Comparison of ENCODE assay signal across 9 cellular contexts in the genomic region with DNA sequence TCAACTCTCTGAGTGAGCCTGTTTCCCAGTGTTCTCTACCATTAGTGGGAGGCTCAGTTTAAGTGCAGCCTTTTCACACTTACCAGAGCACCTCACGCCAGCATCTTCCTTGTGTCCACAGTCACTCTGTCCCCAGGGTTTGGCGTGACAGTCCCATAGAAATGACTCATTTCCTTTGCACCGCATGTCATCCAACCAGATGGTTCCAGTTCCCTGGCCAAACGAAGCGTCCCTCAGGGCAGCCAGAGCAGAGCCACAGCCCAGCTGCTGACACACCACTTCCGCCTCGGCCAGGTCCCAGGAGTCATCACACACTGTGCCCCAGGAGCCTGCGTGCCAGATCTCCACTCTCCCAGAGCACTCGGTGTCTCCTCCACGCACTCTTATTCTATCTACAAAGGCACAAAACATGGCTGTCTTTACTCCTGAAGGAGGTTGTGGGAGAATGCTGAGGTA.
DNase-seq lines count a peak whose midpoint lies in the region; ATAC-seq, FAIRE-seq and TF ChIP-seq lines count a peak whose summit lies in the region.
"Had no signal": no experiment of that assay in that cellular context is flagged by ENCODE, and none has a peak within 500 bp of the region (broad histone marks: within the 10 kb centered on the region; RNA-seq: fewer than 3 reads in every experiment).

No MANE protein-coding gene starts in this region.

- no peaks in the 10 kb centered on the region for H3K79me2 ChIP-seq in K562 (ENCODE audit: control insufficient read depth, insufficient read depth, low read length)

- no peak for TF ChIP-seq POLR2A in K562 (conservative IDR thresholded peaks at IDR 0.05)

- H4K20me1 ChIP-seq in K562 (replicated peaks; ENCODE audit: control insufficient read depth, insufficient read depth, low read length), result no peaks in the 10 kb centered on the region

- DNase-seq in GM19239 (ENCODE audit: insufficient read length, low spot score) (peak; percentile 1), K562 (ENCODE audit: extremely low read depth in 1 of 4, low spot score in 3 of 4) (peak in 1 of 4 experiments; percentile 33), sciatic nerve (ENCODE audit: low spot score) (no peak), NCI-H2029 (lab: John Stamatoyannopoulos, UW) (no peak)
- DNase-seq in activated naive CD4-positive, alpha-beta T cell treated with anti-CD3 and anti-CD28 coated beads, Interleukin-2, amount 10 ng/mL, durations not matched to agents 7 days and 5 days, result no peak
- no peak for DNase-seq in stimulated activated CD4-positive, alpha-beta T cell treated with anti-CD3 and anti-CD28 coated beads, Interleukin-4, amount 100 ng/mL, for 4 hours
- DNase-seq: central memory CD4-positive, alpha-beta T cell had no signal

- TF ChIP-seq RAD21 in K562 (CRISPR knock-in tag; conservative IDR thresholded peaks at IDR 0.05 in 1 of 2, IDR thresholded peaks at IDR 0.05 in 1 of 2), result no peak

- no peak overlapping the region for H3K4me3 ChIP-seq in K562

- peak; percentile 72 for ATAC-seq in HG03432 (IDR thresholded peaks at IDR 0.05; ENCODE audit: unreplicated experiment)
- ATAC-seq in K562, result peak; percentile 63
- peak; percentile 49 for ATAC-seq in sciatic nerve

- POLR2A ChIA-PET in K562 (lab: Yijun Ruan, JAX), result no interaction called here

- no peak for FAIRE-seq in GM19239 (lab: Jason Lieb, UNC)
- no peak for FAIRE-seq in K562 (lab: Jason Lieb, UNC)

- H3K9ac ChIP-seq in K562 (ENCODE audit: insufficient read depth in 1 of 2, low read depth in 2 of 2, low read length in 2 of 2), result no peak overlapping the region

- no peaks in the 10 kb centered on the region; a peak in 1 of 5 replicates for H3K27me3 ChIP-seq in K562 (ENCODE audit: control insufficient read depth in 2 of 2, insufficient read depth in 2 of 2, low read length in 2 of 2)

- BruUV-seq in K562 (replicated peaks; lab: Mats Ljungman, UMichigan), result no TSS peak

- H3K9me1 ChIP-seq in K562 (ENCODE audit: control insufficient read depth, insufficient read depth, low read length), result no peaks in the 10 kb centered on the region

- H3K27ac ChIP-seq in K562 (ENCODE audit: extremely low read depth, low read depth, low read length), result no peak overlapping the region

- TF ChIP-seq CTCF in K562 (IDR thresholded peaks at IDR 0.05 in 2 of 3, conservative IDR thresholded peaks at IDR 0.05 in 1 of 3; ENCODE audit: insufficient read depth in 2 of 3, low read depth in 1 of 3, low read length in 3 of 3), result no peak

- H3K4me1 Mint-ChIP-seq in activated naive CD4-positive, alpha-beta T cell treated with anti-CD3 and anti-CD28 coated beads, Interleukin-2, amount 10 ng/mL, durations not matched to agents 7 days and 5 days, result no peaks in the 10 kb centered on the region

- no peaks in the 10 kb centered on the region for H3K9me3 Mint-ChIP-seq in activated naive CD4-positive, alpha-beta T cell treated with anti-CD3 and anti-CD28 coated beads, Interleukin-2, amount 10 ng/mL, durations not matched to agents 7 days and 5 days
- H3K9me3 Mint-ChIP-seq: T-helper 1 cell treated with Interleukin-12 subunit alpha and Interleukin-12 subunit beta and Interleukin-4 antibody, amounts not matched to agents 30 μg/mL and 1 μg/mL, for 36 hours had no signal

- WGBS in K562 (ENCODE audit: insufficient coverage, low coverage, missing lambda C conversion rate), result 32% methylated on average over 10 of the region's 10 CpGs

- peak overlapping the region; percentile 79 for H2AFZ ChIP-seq in K562 (ENCODE audit: low read depth, low read length)

- intact Hi-C loops in K562 (cut with micrococcal nuclease) (no loop called here), sciatic nerve (cut with DNase I) (no loop called here)

- CTCF ChIA-PET in K562 (lab: Yijun Ruan, JAX; ENCODE audit: low intra/inter-chr PET ratio), result no interaction called here
- CTCF ChIA-PET in activated naive CD4-positive, alpha-beta T cell treated with anti-CD3 and anti-CD28 coated beads, Interleukin-2, amount 10 ng/mL, durations not matched to agents 7 days and 5 days (lab: Charles Lee), result no interaction called here

- H3K9me3 ChIP-seq in K562 (replicated peaks; ENCODE audit: control insufficient read depth, insufficient read depth, low read depth, low read length), result no peaks in the 10 kb centered on the region

- no peak for TF ChIP-seq EP300 in K562 (IDR thresholded peaks at IDR 0.05; ENCODE audit: low read length)

- peaks cover 17% of the 10 kb centered on the region for H3K27me3 Mint-ChIP-seq in activated naive CD4-positive, alpha-beta T cell treated with anti-CD3 and anti-CD28 coated beads, Interleukin-2, amount 10 ng/mL, durations not matched to agents 7 days and 5 days

- in situ Hi-C loops in K562 (cut with MboI), result no loop called here

- no peak overlapping the region for H3K4me3 Mint-ChIP-seq in activated naive CD4-positive, alpha-beta T cell treated with anti-CD3 and anti-CD28 coated beads, Interleukin-2, amount 10 ng/mL, durations not matched to agents 7 days and 5 days
- H3K4me3 Mint-ChIP-seq: T-helper 1 cell treated with Interleukin-12 subunit alpha and Interleukin-12 subunit beta and Interleukin-4 antibody, amounts not matched to agents 30 μg/mL and 1 μg/mL, for 36 hours had no signal

- no peak overlapping the region for H3K27ac Mint-ChIP-seq in activated naive CD4-positive, alpha-beta T cell treated with anti-CD3 and anti-CD28 coated beads, Interleukin-2, amount 10 ng/mL, durations not matched to agents 7 days and 5 days
- H3K27ac Mint-ChIP-seq: T-helper 1 cell treated with Interleukin-12 subunit alpha and Interleukin-12 subunit beta and Interleukin-4 antibody, amounts not matched to agents 30 μg/mL and 1 μg/mL, for 36 hours had no signal

- H3K4me2 ChIP-seq in K562 (ENCODE audit: insufficient read depth, low read length), result peak overlapping the region; percentile 47

- H3K36me3 Mint-ChIP-seq in activated naive CD4-positive, alpha-beta T cell treated with anti-CD3 and anti-CD28 coated beads, Interleukin-2, amount 10 ng/mL, durations not matched to agents 7 days and 5 days, result no peaks in the 10 kb centered on the region

- peaks cover 0 to 5% of the 10 kb centered on the region in 2 experiments; a peak in 4 of 5 replicates for H3K4me1 ChIP-seq in K562 (replicated peaks in 1 of 2; ENCODE audit: control insufficient read depth in 2 of 2, insufficient read depth in 2 of 2, low read length in 2 of 2)

- no peaks in the 10 kb centered on the region for H3K36me3 ChIP-seq in K562 (ENCODE audit: control insufficient read depth, insufficient read depth, low read length)

TF ChIP-seq in K562, 482 proteins besides CTCF, POLR2A, EP300 and RAD21 (continues in another document):
- TF ChIP-seq ETV5 (CRISPR knock-in tag; IDR thresholded peaks at IDR 0.05; ENCODE audit: low read depth) (no peak), PML (IDR thresholded peaks at IDR 0.05; ENCODE audit: low read length) (no peak), SIN3B (IDR thresholded peaks at IDR 0.05; ENCODE audit: low read depth) (no peak), ZNF699 (CRISPR knock-in tag; IDR thresholded peaks at IDR 0.05; ENCODE audit: insufficient replicate concordance) (no peak)
- TF ChIP-seq, protein P1, sequence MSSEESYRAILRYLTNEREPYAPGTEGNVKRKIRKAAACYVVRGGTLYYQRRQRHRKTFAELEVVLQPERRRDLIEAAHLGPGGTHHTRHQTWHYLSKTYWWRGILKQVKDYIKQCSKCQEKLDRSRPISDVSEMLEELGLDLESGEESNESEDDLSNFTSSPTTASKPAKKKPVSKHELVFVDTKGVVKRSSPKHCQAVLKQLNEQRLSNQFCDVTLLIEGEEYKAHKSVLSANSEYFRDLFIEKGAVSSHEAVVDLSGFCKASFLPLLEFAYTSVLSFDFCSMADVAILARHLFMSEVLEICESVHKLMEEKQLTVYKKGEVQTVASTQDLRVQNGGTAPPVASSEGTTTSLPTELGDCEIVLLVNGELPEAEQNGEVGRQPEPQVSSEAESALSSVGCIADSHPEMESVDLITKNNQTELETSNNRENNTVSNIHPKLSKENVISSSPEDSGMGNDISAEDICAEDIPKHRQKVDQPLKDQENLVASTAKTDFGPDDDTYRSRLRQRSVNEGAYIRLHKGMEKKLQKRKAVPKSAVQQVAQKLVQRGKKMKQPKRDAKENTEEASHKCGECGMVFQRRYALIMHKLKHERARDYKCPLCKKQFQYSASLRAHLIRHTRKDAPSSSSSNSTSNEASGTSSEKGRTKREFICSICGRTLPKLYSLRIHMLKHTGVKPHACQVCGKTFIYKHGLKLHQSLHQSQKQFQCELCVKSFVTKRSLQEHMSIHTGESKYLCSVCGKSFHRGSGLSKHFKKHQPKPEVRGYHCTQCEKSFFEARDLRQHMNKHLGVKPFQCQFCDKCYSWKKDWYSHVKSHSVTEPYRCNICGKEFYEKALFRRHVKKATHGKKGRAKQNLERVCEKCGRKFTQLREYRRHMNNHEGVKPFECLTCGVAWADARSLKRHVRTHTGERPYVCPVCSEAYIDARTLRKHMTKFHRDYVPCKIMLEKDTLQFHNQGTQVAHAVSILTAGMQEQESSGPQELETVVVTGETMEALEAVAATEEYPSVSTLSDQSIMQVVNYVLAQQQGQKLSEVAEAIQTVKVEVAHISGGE (CRISPR knock-in tag; IDR thresholded peaks at IDR 0.05), result peak in 1 of 3 experiments; percentile 40; a peak in 1 of 6 replicates
- TF ChIP-seq, protein P2, sequence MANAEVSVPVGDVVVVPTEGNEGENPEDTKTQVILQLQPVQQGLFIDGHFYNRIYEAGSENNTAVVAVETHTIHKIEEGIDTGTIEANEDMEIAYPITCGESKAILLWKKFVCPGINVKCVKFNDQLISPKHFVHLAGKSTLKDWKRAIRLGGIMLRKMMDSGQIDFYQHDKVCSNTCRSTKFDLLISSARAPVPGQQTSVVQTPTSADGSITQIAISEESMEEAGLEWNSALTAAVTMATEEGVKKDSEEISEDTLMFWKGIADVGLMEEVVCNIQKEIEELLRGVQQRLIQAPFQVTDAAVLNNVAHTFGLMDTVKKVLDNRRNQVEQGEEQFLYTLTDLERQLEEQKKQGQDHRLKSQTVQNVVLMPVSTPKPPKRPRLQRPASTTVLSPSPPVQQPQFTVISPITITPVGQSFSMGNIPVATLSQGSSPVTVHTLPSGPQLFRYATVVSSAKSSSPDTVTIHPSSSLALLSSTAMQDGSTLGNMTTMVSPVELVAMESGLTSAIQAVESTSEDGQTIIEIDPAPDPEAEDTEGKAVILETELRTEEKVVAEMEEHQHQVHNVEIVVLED (CRISPR knock-in tag; IDR thresholded peaks at IDR 0.05), result no peak
